ENCODE assay signal across 23 cellular contexts in the genomic region with DNA sequence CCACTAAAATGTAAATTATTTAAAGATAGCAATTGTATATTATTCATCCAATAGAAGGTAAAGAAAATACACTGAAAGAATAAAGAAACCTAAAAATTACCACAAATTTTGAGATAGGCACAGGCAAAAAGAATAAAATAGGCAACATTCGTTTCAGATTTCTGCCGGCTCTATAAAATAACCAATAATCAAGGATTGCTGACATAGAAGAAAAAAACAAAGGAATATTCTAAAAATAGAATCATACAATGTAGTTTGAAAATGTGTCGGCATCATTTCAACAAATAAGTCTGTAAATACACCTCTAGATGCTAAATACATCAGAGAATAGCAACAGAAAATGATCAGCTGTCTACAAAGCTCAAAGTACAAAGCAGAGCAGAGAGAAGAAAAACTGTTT.
DNase-seq lines count a peak whose midpoint lies in the region; ATAC-seq, FAIRE-seq and TF ChIP-seq lines count a peak whose summit lies in the region.
"Had no signal": no experiment of that assay in that cellular context is flagged by ENCODE, and none has a peak within 500 bp of the region (broad histone marks: within the 10 kb centered on the region; RNA-seq: fewer than 3 reads in every experiment).

No MANE protein-coding gene starts in this region.

- H3K4me2 ChIP-seq in HepG2 (ENCODE audit: low read depth, low read length) (no peak overlapping the region), smooth muscle cell (no peak overlapping the region)
- H3K4me2 ChIP-seq: BLaER1 had no signal

- H3K4me1 ChIP-seq in HepG2 (ENCODE audit: insufficient read depth, low read length) = peaks cover 8% of the 10 kb centered on the region; the same call in 1 of the 2 replicates
- no peaks in the 10 kb centered on the region for H3K4me1 ChIP-seq in right lobe of liver
- no peaks in the 10 kb centered on the region for H3K4me1 ChIP-seq in smooth muscle cell (ENCODE audit: low read depth)
- H3K4me1 ChIP-seq: BE2C, BLaER1, Caco-2 had no signal

- ATAC-seq in HepG2 (no peak; the same call in 2 of the 3 replicates), right lobe of liver (no peak)
- ATAC-seq in activated T-helper 17 cell treated with anti-CD3 and anti-CD28 coated beads, Interleukin-2, amount 50 U/mL, for 72 hours (replicated peaks) = no peak
- ATAC-seq: CD8-positive, alpha-beta T cell had no signal

- no TSS peak for BruUV-seq in HepG2 (replicated peaks; lab: Mats Ljungman, UMichigan)

- H3K36me3 Mint-ChIP-seq in activated T-helper 17 cell treated with anti-CD3 and anti-CD28 coated beads, Interleukin-2, amount 50 U/mL, for 72 hours (ENCODE audit: low read depth) = no peaks in the 10 kb centered on the region
- H3K36me3 Mint-ChIP-seq: CD14-positive monocyte; CD8-positive, alpha-beta T cell had no signal

- TF ChIP-seq POLR2A in HepG2 (IDR thresholded peaks at IDR 0.05; ENCODE audit: insufficient read depth in 1 of 2, low read depth in 2 of 2, low read length in 2 of 2) = no peak
- TF ChIP-seq POLR2A in right lobe of liver (IDR thresholded peaks at IDR 0.05) = no peak

- in situ Hi-C loops in HepG2 (cut with HindIII; ENCODE audit: extremely low pct_ligation_motif_present, low pct_unique_long_range_greater_than_20kb) = no loop called here

- intact Hi-C loops in HepG2 (cut with micrococcal nuclease; ENCODE audit: unreplicated experiment) (no loop called here), right lobe of liver (cut with DNase I) (no loop called here)

- POLR2A ChIA-PET in HepG2 (lab: Yijun Ruan, JAX) = no interaction called here

- H3F3A ChIP-seq in smooth muscle cell (ENCODE audit: low read depth) = peaks cover 5% of the 10 kb centered on the region

- H3K27ac ChIP-seq in HepG2 (ENCODE audit: extremely low read length, insufficient read depth, low read length) = no peak overlapping the region
- H3K27ac ChIP-seq in right lobe of liver = no peak overlapping the region
- no peak overlapping the region for H3K27ac ChIP-seq in smooth muscle cell (ENCODE audit: low read depth)
- H3K27ac ChIP-seq: BLaER1 had no signal

- H3K4me3 Mint-ChIP-seq in activated T-helper 17 cell treated with anti-CD3 and anti-CD28 coated beads, Interleukin-2, amount 50 U/mL, for 72 hours = no peak overlapping the region
- H3K4me3 Mint-ChIP-seq: CD14-positive monocyte; CD4-positive, alpha-beta T cell; CD8-positive, alpha-beta T cell had no signal

- H3K36me3 ChIP-seq in HepG2 (replicated peaks in 1 of 2; ENCODE audit: control insufficient read depth in 1 of 2, insufficient read depth in 2 of 2, low read length in 2 of 2) (no peaks in the 10 kb centered on the region), right lobe of liver (no peaks in the 10 kb centered on the region), smooth muscle cell (ENCODE audit: low read depth) (no peaks in the 10 kb centered on the region)
- H3K36me3 ChIP-seq: BE2C, BLaER1 had no signal

- H3K9me3 ChIP-seq in HepG2 (ENCODE audit: low read length) = no peaks in the 10 kb centered on the region
- no peaks in the 10 kb centered on the region for H3K9me3 ChIP-seq in right lobe of liver
- H3K9me3 ChIP-seq in smooth muscle cell (replicated peaks; ENCODE audit: low read depth) = no peaks in the 10 kb centered on the region
- H3K9me3 ChIP-seq: BE2C, BLaER1, Caco-2 had no signal

- TF ChIP-seq EP300 in HepG2 (IDR thresholded peaks at IDR 0.05; ENCODE audit: low read depth in 2 of 2, low read length in 2 of 2) (no peak), HepG2 (CRISPR knock-in tag; IDR thresholded peaks at IDR 0.05; ENCODE audit: borderline replicate concordance) (no peak)

- H4K20me1 ChIP-seq in HepG2 (ENCODE audit: insufficient read depth, low read length) (no peaks in the 10 kb centered on the region), smooth muscle cell (ENCODE audit: low read depth) (no peaks in the 10 kb centered on the region)
- H4K20me1 ChIP-seq: BLaER1 had no signal

- no peak for TF ChIP-seq RAD21 in HepG2 (CRISPR knock-in tag; IDR thresholded peaks at IDR 0.05)

- FAIRE-seq in HepG2 (lab: Jason Lieb, UNC) = no peak
- FAIRE-seq: A204.1, D721Med, G401.6, GM12891, GM19239 had no signal

- CTCF ChIA-PET in HepG2 (lab: Yijun Ruan, JAX; ENCODE audit: low intra/inter-chr PET ratio, low total read pairs) = no interaction called here

- H3K79me2 ChIP-seq in HepG2 (ENCODE audit: insufficient read depth, low read length) (no peaks in the 10 kb centered on the region), smooth muscle cell (ENCODE audit: low read depth) (no peaks in the 10 kb centered on the region)

- WGBS in HepG2 (ENCODE audit: low lambda C conversion rate) = 3% methylated on average over 3 of the region's 3 CpGs
- WGBS in right lobe of liver (ENCODE audit: insufficient coverage, low coverage, low lambda C conversion rate, missing lambda C conversion rate) = 45% methylated on average over 3 of the region's 3 CpGs
- WGBS in smooth muscle cell (ENCODE audit: low lambda C conversion rate) = 87% methylated on average over 3 of the region's 3 CpGs

- DNase-seq in HepG2 (ENCODE audit: low spot score) (peak; percentile 3), right lobe of liver (no peak), myocyte (ENCODE audit: low read depth) (peak; percentile 16), smooth muscle cell (lab: John Stamatoyannopoulos, UW; ENCODE audit: unreplicated experiment) (no peak), CD1c-positive myeloid dendritic cell (ENCODE audit: extremely low spot score) (no peak)
- DNase-seq: 8988T; ACHN; BE2C; C1 segment of cervical spinal cord; Caco-2; Calu3; CD4-positive, alpha-beta T cell; CD8-positive, alpha-beta T cell; DMS79 treated with DMSO at 0.1 percent for 48 hours; GF-D8 had no signal

- H3K9ac ChIP-seq in HepG2 (ENCODE audit: insufficient read depth, low read depth, low read length) (no peak overlapping the region), smooth muscle cell (ENCODE audit: low read depth) (no peak overlapping the region)
- H3K9ac ChIP-seq: BLaER1 had no signal

- H3K4me1 Mint-ChIP-seq in activated T-helper 17 cell treated with anti-CD3 and anti-CD28 coated beads, Interleukin-2, amount 50 U/mL, for 72 hours = no peaks in the 10 kb centered on the region
- H3K4me1 Mint-ChIP-seq: CD14-positive monocyte had no signal

- H3K27me3 Mint-ChIP-seq in activated T-helper 17 cell treated with anti-CD3 and anti-CD28 coated beads, Interleukin-2, amount 50 U/mL, for 72 hours = no peaks in the 10 kb centered on the region
- H3K27me3 Mint-ChIP-seq: CD4-positive, alpha-beta T cell had no signal

- H3K4me3 ChIP-seq in HepG2 (replicated peaks in 1 of 3; ENCODE audit: insufficient read depth in 1 of 3, low read depth in 2 of 3, low read length in 3 of 3) = no peak overlapping the region
- no peak overlapping the region for H3K4me3 ChIP-seq in right lobe of liver
- H3K4me3 ChIP-seq in smooth muscle cell = no peak overlapping the region
- H3K4me3 ChIP-seq: BLaER1 had no signal

- H3K9me3 Mint-ChIP-seq in activated T-helper 17 cell treated with anti-CD3 and anti-CD28 coated beads, Interleukin-2, amount 50 U/mL, for 72 hours = peaks cover 14% of the 10 kb centered on the region

- no peak overlapping the region for H3K27ac Mint-ChIP-seq in activated T-helper 17 cell treated with anti-CD3 and anti-CD28 coated beads, Interleukin-2, amount 50 U/mL, for 72 hours
- H3K27ac Mint-ChIP-seq: CD14-positive monocyte; CD4-positive, alpha-beta T cell; CD8-positive, alpha-beta T cell had no signal

- TF ChIP-seq CTCF in HepG2 (CRISPR knock-in tag; IDR thresholded peaks at IDR 0.05) = no peak
- TF ChIP-seq CTCF in right lobe of liver (IDR thresholded peaks at IDR 0.05) = no peak
- no peak for TF ChIP-seq CTCF in smooth muscle cell (IDR thresholded peaks at IDR 0.05; ENCODE audit: borderline replicate concordance, insufficient read depth, poor library complexity, severe bottlenecking)

- no peak overlapping the region for H2AFZ ChIP-seq in HepG2 (ENCODE audit: low read length)
- peak overlapping the region; percentile 69 for H2AFZ ChIP-seq in smooth muscle cell (ENCODE audit: low read depth)

- H3K27me3 ChIP-seq in HepG2 (ENCODE audit: control insufficient read depth in 1 of 2, insufficient read depth in 2 of 2, low read length in 2 of 2) (no peaks in the 10 kb centered on the region), right lobe of liver (no peaks in the 10 kb centered on the region), smooth muscle cell (ENCODE audit: low read depth) (no peaks in the 10 kb centered on the region)
- H3K27me3 ChIP-seq: BE2C, BLaER1 had no signal

TF ChIP-seq in HepG2, 621 proteins besides CTCF, POLR2A, EP300 and RAD21 (continues in another document):
- TF ChIP-seq ZNF256 (CRISPR knock-in tag; conservative IDR thresholded peaks at IDR 0.05) (no peak), ZNF784 (CRISPR knock-in tag; IDR thresholded peaks at IDR 0.05; ENCODE audit: borderline replicate concordance) (no peak)

Comparison
In these comparisons a context has a peak if more than half of its experiments do, and no peak if none do; other contexts are left out.
1. DNase-seq: peak in HepG2 (single experiment) and myocyte (single experiment); none in right lobe of liver (0 of 3), smooth muscle cell (single experiment) and CD1c-positive myeloid dendritic cell (single experiment).